ENCODE assay signal across 9 cellular contexts in genomic region chr1:170663441-170664282, GRCh38. TPM values are rescaled to one million over a fixed set of nuclear protein-coding genes. Genes with fewer than 3 reads are reported as not detected.
DNase-seq lines count a peak whose midpoint lies in the region; ATAC-seq and TF ChIP-seq lines count a peak whose summit lies in the region.
"Had no signal": no experiment of that assay in that cellular context is flagged by ENCODE, and none has a peak within 500 bp of the region (broad histone marks: within the 10 kb centered on the region; RNA-seq: fewer than 3 reads in every experiment).

Gene PRRX1, plus strand, starts transcription at chr1:170664131. Its CDS starts 88 bp downstream, at chr1:170664219.

- no peak for TF ChIP-seq EP300 in suprapubic skin (IDR thresholded peaks at IDR 0.05)

- peak; percentile 33 for DNase-seq in NCI-H446 treated with DMSO at 0.1 percent for 48 hours (lab: John Stamatoyannopoulos, UW)
- DNase-seq in NCI-H446 (lab: John Stamatoyannopoulos, UW) = no peak
- DNase-seq in caudate nucleus (lab: John Stamatoyannopoulos, UW) = peak in 1 of 61 donors; percentile 60
- DNase-seq in right lobe of liver = no peak
- DNase-seq in suprapubic skin (ENCODE audit: low spot score in 2 of 2) = no peak
- DNase-seq in NCI-H510A treated with DMSO at 0.1 percent for 48 hours (lab: John Stamatoyannopoulos, UW) = no peak

- H3K4me1 ChIP-seq in right lobe of liver (peaks cover 0 to 29% (median 0%) of the 10 kb centered on the region in 4 donors), suprapubic skin (peaks cover 38% of the 10 kb centered on the region)

- H3K36me3 ChIP-seq in right lobe of liver (no peaks in the 10 kb centered on the region), suprapubic skin (no peaks in the 10 kb centered on the region)

- H3K9me3 ChIP-seq in right lobe of liver (no peaks in the 10 kb centered on the region), suprapubic skin (no peaks in the 10 kb centered on the region)

- H3K27ac ChIP-seq in caudate nucleus (ENCODE audit: low read depth, low read length) (peak within 1 kb of the TSS; percentile 62), right lobe of liver (no peak within 1 kb of the TSS), suprapubic skin (peak within 1 kb of the TSS; percentile 84)
- H3K27ac ChIP-seq: C4-2B had no signal

- no peak for ATAC-seq in right lobe of liver
- no peak for ATAC-seq in GM21717 (IDR thresholded peaks at IDR 0.05; ENCODE audit: unreplicated experiment)
- no peak for ATAC-seq in GM19035 (IDR thresholded peaks at IDR 0.05; ENCODE audit: unreplicated experiment)

- intact Hi-C loops in right lobe of liver (cut with DNase I) = no loop called here

- H3K27me3 ChIP-seq in right lobe of liver (peaks cover 0 to 47% of the 10 kb centered on the region in 2 donors), suprapubic skin (peaks cover 66% of the 10 kb centered on the region)

- 5% methylated on average over 26 of the region's 26 CpGs for WGBS in right lobe of liver (ENCODE audit: insufficient coverage, low coverage, low lambda C conversion rate, missing lambda C conversion rate)
- 4% methylated on average over 26 of the region's 26 CpGs for WGBS in suprapubic skin

- TF ChIP-seq POLR2A in right lobe of liver (IDR thresholded peaks at IDR 0.05) = no peak
- TF ChIP-seq POLR2A in suprapubic skin (IDR thresholded peaks at IDR 0.05) = no peak

- H3K4me3 ChIP-seq in right lobe of liver (peak within 1 kb of the TSS; percentile 25 to 26 (median 26)), suprapubic skin (peak within 1 kb of the TSS; percentile 59)

- TF ChIP-seq CTCF in right lobe of liver (IDR thresholded peaks at IDR 0.05) (no peak), suprapubic skin (IDR thresholded peaks at IDR 0.05) (no peak)

RNA-seq across cellular contexts. Expression of gene PRRX1, which starts in this region (rescaled TPM):
- total RNA-seq in right lobe of liver (under 1 TPM; 0.05 to 0.55 (median 0.18) TPM), suprapubic skin (10 to 100 TPM; 14.7 to 32.5 (median 23.5) TPM)

Comparison
In these comparisons a context has a peak if more than half of its experiments do, and no peak if none do; other contexts are left out.
1. RNA of gene PRRX1 (total RNA-seq): 14.7 to 32.5 TPM in suprapubic skin; 0.05 to 0.55 TPM in right lobe of liver; every median in the first group is over 10 times any median in the second.
2. H3K27ac ChIP-seq: peak in caudate nucleus (single experiment) and suprapubic skin (single experiment); none in right lobe of liver (0 of 3).